Comparison of ENCODE assay signal across 15 cellular contexts in the genomic region with DNA sequence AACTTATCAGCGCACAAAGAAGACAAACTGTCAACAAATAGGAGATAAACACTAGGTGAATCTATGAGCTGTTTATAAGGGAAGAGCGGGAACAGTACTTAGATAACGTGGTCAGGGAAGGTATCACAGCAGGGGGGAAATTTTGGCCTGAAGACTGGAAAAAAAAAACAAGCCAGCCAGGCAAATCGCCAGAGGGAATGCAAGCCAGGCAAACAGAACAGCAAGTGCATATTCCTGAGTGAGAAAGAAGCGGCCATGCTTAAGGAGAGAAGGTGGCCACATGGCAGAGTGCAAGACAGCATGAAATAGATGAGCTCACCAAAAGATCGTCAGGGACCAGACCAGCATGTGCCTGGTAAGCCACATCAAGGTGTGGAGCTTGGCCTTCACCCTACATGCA.
A peak's percentile ranks its signal among the peaks of the same experiment; 100 is the strongest.
DNase-seq lines count a peak whose midpoint lies in the region; ATAC-seq and TF ChIP-seq lines count a peak whose summit lies in the region.
"Had no signal": no experiment of that assay in that cellular context is flagged by ENCODE, and none has a peak within 500 bp of the region (broad histone marks: within the 10 kb centered on the region; RNA-seq: fewer than 3 reads in every experiment).

No MANE protein-coding gene starts in this region.

- no peaks in the 10 kb centered on the region for H4K20me1 ChIP-seq in osteoblast (ENCODE audit: insufficient read depth, low read length)
- H4K20me1 ChIP-seq: BLaER1 treated with 17β-estradiol and CSF1 and Interleukin-3, amounts not matched to agents 10 nM and 100 nM had no signal

- H3K36me3 ChIP-seq in osteoblast (ENCODE audit: insufficient read depth, low read length), result no peaks in the 10 kb centered on the region
- H3K36me3 ChIP-seq: BLaER1 treated with 17β-estradiol and CSF1 and Interleukin-3, amounts not matched to agents 10 nM and 100 nM had no signal

- H3K4me2 ChIP-seq in osteoblast (ENCODE audit: insufficient read depth, low read length), result no peak overlapping the region
- H3K4me2 ChIP-seq: BLaER1 treated with 17β-estradiol and CSF1 and Interleukin-3, amounts not matched to agents 10 nM and 100 nM had no signal

- no peak overlapping the region for H2AFZ ChIP-seq in osteoblast (ENCODE audit: low read length)
- H2AFZ ChIP-seq: GM23248 had no signal

- DNase-seq in NCI-H1092 treated with DMSO at 0.1 percent for 48 hours (lab: John Stamatoyannopoulos, UW), result peak; percentile 14
- no peak for DNase-seq in NCI-H1092 (lab: John Stamatoyannopoulos, UW)
- peak; percentile 10 for DNase-seq in COR-L47 (lab: John Stamatoyannopoulos, UW)
- peak; percentile 31 for DNase-seq in NCI-H146 treated with DMSO at 0.1 percent for 48 hours (lab: John Stamatoyannopoulos, UW; ENCODE audit: unreplicated experiment)
- DNase-seq in cerebellum (ENCODE audit: low spot score), result peak; percentile 28
- no peak for DNase-seq in osteoblast (ENCODE audit: insufficient read length, low spot score, missing footprints)
- DNase-seq: 8988T; CD4-positive, alpha-beta T cell; DND-41; GM23248; IMR-90 had no signal

- ATAC-seq in GM18861 (IDR thresholded peaks at IDR 0.05; ENCODE audit: unreplicated experiment) (no peak), HG02885 (IDR thresholded peaks at IDR 0.05; ENCODE audit: poor library complexity, unreplicated experiment) (no peak)
- ATAC-seq: HCT116 had no signal

- H3K27me3 ChIP-seq in osteoblast (ENCODE audit: insufficient read depth, low read length), result no peaks in the 10 kb centered on the region
- H3K27me3 ChIP-seq: BLaER1 treated with 17β-estradiol and CSF1 and Interleukin-3, amounts not matched to agents 10 nM and 100 nM had no signal

- H3K4me1 ChIP-seq in osteoblast (ENCODE audit: insufficient read depth, low read length), result no peaks in the 10 kb centered on the region

- no peak overlapping the region for H3K4me3 ChIP-seq in osteoblast (ENCODE audit: insufficient read depth, low read length)
- H3K4me3 ChIP-seq: BLaER1 treated with 17β-estradiol and CSF1 and Interleukin-3, amounts not matched to agents 10 nM and 100 nM; GM23248 had no signal

- H3K79me2 ChIP-seq in osteoblast (ENCODE audit: insufficient read depth, low read length), result no peaks in the 10 kb centered on the region

- H3K9me3 ChIP-seq in osteoblast (ENCODE audit: low read depth, low read length), result no peaks in the 10 kb centered on the region
- H3K9me3 ChIP-seq: BLaER1 treated with 17β-estradiol and CSF1 and Interleukin-3, amounts not matched to agents 10 nM and 100 nM had no signal

- H3K27ac ChIP-seq in osteoblast (ENCODE audit: low read depth, low read length), result no peak overlapping the region
- H3K27ac ChIP-seq: BLaER1 treated with 17β-estradiol and CSF1 and Interleukin-3, amounts not matched to agents 10 nM and 100 nM; GM23248 had no signal

- no peak for TF ChIP-seq CTCF in osteoblast (IDR thresholded peaks at IDR 0.05; ENCODE audit: extremely low read depth, low read depth, low read length)

Comparison
In these comparisons a context has a peak if more than half of its experiments do, and no peak if none do; other contexts are left out.
1. DNase-seq: peak in NCI-H1092 treated with DMSO at 0.1 percent for 48 hours (single experiment), COR-L47 (single experiment), NCI-H146 treated with DMSO at 0.1 percent for 48 hours (single experiment) and cerebellum (single experiment); none in NCI-H1092 (single experiment) and osteoblast (single experiment).